In genomic region chr1:228488818-228489674, GRCh38 we compare ENCODE assay signal across 9 cellular contexts. TPM values are rescaled to one million over a fixed set of nuclear protein-coding genes. Genes with fewer than 3 reads are reported as not detected.
DNase-seq lines count a peak whose midpoint lies in the region; ATAC-seq and TF ChIP-seq lines count a peak whose summit lies in the region.
"Had no signal": no experiment of that assay in that cellular context is flagged by ENCODE, and none has a peak within 500 bp of the region (broad histone marks: within the 10 kb centered on the region; RNA-seq: fewer than 3 reads in every experiment).

No MANE protein-coding gene starts in this region.

- H3K27me3 ChIP-seq in Panc1 (ENCODE audit: control insufficient read depth, insufficient read depth, low read length) (no peaks in the 10 kb centered on the region), gastrocnemius medialis (no peaks in the 10 kb centered on the region)

- no peak for ATAC-seq in Panc1
- ATAC-seq in gastrocnemius medialis = no peak
- ATAC-seq in HG03439 (IDR thresholded peaks at IDR 0.05; ENCODE audit: unreplicated experiment) = no peak
- no peak for ATAC-seq in HG03342 (IDR thresholded peaks at IDR 0.05; ENCODE audit: unreplicated experiment)

- peaks cover 2% of the 10 kb centered on the region for H3K36me3 ChIP-seq in Panc1 (ENCODE audit: control insufficient read depth, insufficient read depth, low read length)
- H3K36me3 ChIP-seq in gastrocnemius medialis = peaks cover 0 to 27% of the 10 kb centered on the region in 2 donors

- peak; percentile 26 for DNase-seq in NCI-H345 (lab: John Stamatoyannopoulos, UW)
- DNase-seq in NCI-H345 treated with DMSO at 0.1 percent for 48 hours (lab: John Stamatoyannopoulos, UW; ENCODE audit: unreplicated experiment) = no peak
- DNase-seq in Panc1 (ENCODE audit: low read depth, low spot score) = no peak
- DNase-seq in epithelial cell of esophagus (ENCODE audit: low read depth) = no peak
- no peak for DNase-seq in gastrocnemius medialis
- no peak for DNase-seq in ecto neural progenitor cell (ENCODE audit: low spot score)
- DNase-seq: NCI-H2171 had no signal

- peaks cover 23% of the 10 kb centered on the region for H3K4me1 ChIP-seq in Panc1 (ENCODE audit: control insufficient read depth, insufficient read depth, low read length)
- H3K4me1 ChIP-seq in gastrocnemius medialis = peaks cover 38 to 39% of the 10 kb centered on the region in 2 donors

- peak overlapping the region; percentile 60 to 86 for H3K4me3 ChIP-seq in Panc1 (ENCODE audit: low read depth in 2 of 2, low read length in 2 of 2)
- H3K4me3 ChIP-seq in epithelial cell of esophagus (ENCODE audit: low read length) = peak overlapping the region; percentile 81
- peak overlapping the region in 2 of 4 donors; percentile 98 to 99 for H3K4me3 ChIP-seq in gastrocnemius medialis

- TF ChIP-seq POLR2A in gastrocnemius medialis (IDR thresholded peaks at IDR 0.05) = no peak

- in situ Hi-C loops in Panc1 (cut with HindIII; ENCODE audit: low pct_unique_long_range_greater_than_20kb, low sequenced_read_pairs) (no loop called here), gastrocnemius medialis (cut with MboI; ENCODE audit: low sequenced_read_pairs in 4 of 4) (no loop called here)

- TF ChIP-seq CTCF in Panc1 (IDR thresholded peaks at IDR 0.05) (no peak), epithelial cell of esophagus (IDR thresholded peaks at IDR 0.05; ENCODE audit: insufficient read depth, low read depth, low read length, missing control alignments) (no peak), gastrocnemius medialis (IDR thresholded peaks at IDR 0.05 in 4 of 5, conservative IDR thresholded peaks at IDR 0.05 in 1 of 5) (no peak)

- H3K27ac ChIP-seq in Panc1 (ENCODE audit: low read length) (peak overlapping the region; percentile 65), gastrocnemius medialis (peak overlapping the region; percentile 74 to 97 (median 96))

- intact Hi-C loops in Panc1 (cut with micrococcal nuclease; ENCODE audit: unreplicated experiment) = no loop called here
- intact Hi-C loops in gastrocnemius medialis (cut with DNase I; ENCODE audit: low total_unique reads) = loop anchor here (10.0 kb wide), 1 partner anchor 384 kb away; the partner anchor contains the start of genes C1orf35 and MRPL55

- POLR2A ChIA-PET in Panc1 (lab: Charles Lee) = no interaction called here

- no TSS peak for BruUV-seq in Panc1 (replicated peaks; lab: Mats Ljungman, UMichigan)

- CTCF ChIA-PET in Panc1 (lab: Charles Lee) = no interaction called here

- H3K9me3 ChIP-seq in Panc1 (ENCODE audit: control insufficient read depth, insufficient read depth, low read depth, low read length) (no peaks in the 10 kb centered on the region), gastrocnemius medialis (no peaks in the 10 kb centered on the region)

RNA-seq across cellular contexts. Expression of gene RNF187, which starts 1.9 kb away (rescaled TPM):
- 143 TPM for total RNA-seq in Panc1 (2021; ENCODE audit: unreplicated experiment)
- polyA plus RNA-seq in Panc1 (2012; ENCODE audit: insufficient read length) = 261 TPM
- 10 to 100 TPM; 33.5 to 99.8 (median 62.5) TPM for total RNA-seq in gastrocnemius medialis
